In the genomic region with DNA sequence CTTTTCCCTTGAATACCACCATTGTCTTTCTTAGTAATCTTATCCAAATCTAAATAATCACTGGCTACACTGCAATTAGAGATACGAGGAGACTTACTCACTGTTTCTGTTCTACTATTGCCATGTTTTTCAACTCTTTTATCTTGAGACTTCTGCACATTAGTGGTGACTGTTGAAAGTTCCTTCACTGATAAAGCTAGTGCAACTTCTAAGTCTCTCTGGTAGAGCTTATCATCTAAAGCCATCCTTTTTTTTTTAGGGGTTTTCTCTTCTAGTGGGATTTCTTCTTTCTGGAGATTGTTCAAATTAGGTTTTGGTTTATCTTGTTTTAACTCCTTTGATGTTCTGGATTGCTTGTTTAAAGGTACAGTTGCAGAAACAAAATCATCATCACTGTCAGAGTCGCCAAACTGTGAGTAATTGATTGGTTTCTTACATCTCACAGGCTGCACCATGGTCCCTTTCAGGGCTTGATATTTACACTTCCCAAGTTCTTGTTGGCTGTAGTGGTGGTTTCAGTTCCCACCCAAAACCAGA, we compare ENCODE assay signal across 1 cellular context.
TF ChIP-seq lines count a peak whose summit lies in the region.

No MANE protein-coding gene starts in this region.

TF ChIP-seq in K562, 482 proteins besides CTCF, POLR2A, EP300 and RAD21 (continued from another document and continues in another):
- TF ChIP-seq, protein P1, sequence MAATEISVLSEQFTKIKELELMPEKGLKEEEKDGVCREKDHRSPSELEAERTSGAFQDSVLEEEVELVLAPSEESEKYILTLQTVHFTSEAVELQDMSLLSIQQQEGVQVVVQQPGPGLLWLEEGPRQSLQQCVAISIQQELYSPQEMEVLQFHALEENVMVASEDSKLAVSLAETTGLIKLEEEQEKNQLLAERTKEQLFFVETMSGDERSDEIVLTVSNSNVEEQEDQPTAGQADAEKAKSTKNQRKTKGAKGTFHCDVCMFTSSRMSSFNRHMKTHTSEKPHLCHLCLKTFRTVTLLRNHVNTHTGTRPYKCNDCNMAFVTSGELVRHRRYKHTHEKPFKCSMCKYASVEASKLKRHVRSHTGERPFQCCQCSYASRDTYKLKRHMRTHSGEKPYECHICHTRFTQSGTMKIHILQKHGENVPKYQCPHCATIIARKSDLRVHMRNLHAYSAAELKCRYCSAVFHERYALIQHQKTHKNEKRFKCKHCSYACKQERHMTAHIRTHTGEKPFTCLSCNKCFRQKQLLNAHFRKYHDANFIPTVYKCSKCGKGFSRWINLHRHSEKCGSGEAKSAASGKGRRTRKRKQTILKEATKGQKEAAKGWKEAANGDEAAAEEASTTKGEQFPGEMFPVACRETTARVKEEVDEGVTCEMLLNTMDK (IDR thresholded peaks at IDR 0.05; ENCODE audit: borderline replicate concordance, insufficient read depth, low read depth, low read length, poor library complexity, severe bottlenecking), result no peak
- TF ChIP-seq HDAC2 (IDR thresholded peaks at IDR 0.05) (peak; percentile 89), MAFG (tag; conservative IDR thresholded peaks at IDR 0.05) (0 out of 2 replicates have a peak, but pooled peaks have one; percentile 14), HCFC1 (IDR thresholded peaks at IDR 0.05; ENCODE audit: low read depth, low read length) (no peak), ZBTB1 (CRISPR knock-in tag; IDR thresholded peaks at IDR 0.05; ENCODE audit: borderline replicate concordance, low read depth) (no peak), HLTF (IDR thresholded peaks at IDR 0.05) (no peak), U2AF1 (optimal IDR thresholded peaks at IDR 0.05; ENCODE audit: low read depth, low read length) (no peak), CCAR2 (IDR thresholded peaks at IDR 0.05; ENCODE audit: low read depth, low read length) (no peak), CC2D1A (IDR thresholded peaks at IDR 0.05) (peak; percentile 67; the same call in 1 of the 2 replicates), CBX5 (IDR thresholded peaks at IDR 0.05; ENCODE audit: borderline replicate concordance, low read depth) (no peak), MBD2 (IDR thresholded peaks at IDR 0.05; ENCODE audit: borderline replicate concordance, low read depth) (0 out of 2 replicates have a peak, but pooled peaks have one; percentile 19)
- TF ChIP-seq, protein P2, sequence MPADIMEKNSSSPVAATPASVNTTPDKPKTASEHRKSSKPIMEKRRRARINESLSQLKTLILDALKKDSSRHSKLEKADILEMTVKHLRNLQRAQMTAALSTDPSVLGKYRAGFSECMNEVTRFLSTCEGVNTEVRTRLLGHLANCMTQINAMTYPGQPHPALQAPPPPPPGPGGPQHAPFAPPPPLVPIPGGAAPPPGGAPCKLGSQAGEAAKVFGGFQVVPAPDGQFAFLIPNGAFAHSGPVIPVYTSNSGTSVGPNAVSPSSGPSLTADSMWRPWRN (IDR thresholded peaks at IDR 0.05; ENCODE audit: low read depth), result peak; percentile 70
- TF ChIP-seq, protein P3, sequence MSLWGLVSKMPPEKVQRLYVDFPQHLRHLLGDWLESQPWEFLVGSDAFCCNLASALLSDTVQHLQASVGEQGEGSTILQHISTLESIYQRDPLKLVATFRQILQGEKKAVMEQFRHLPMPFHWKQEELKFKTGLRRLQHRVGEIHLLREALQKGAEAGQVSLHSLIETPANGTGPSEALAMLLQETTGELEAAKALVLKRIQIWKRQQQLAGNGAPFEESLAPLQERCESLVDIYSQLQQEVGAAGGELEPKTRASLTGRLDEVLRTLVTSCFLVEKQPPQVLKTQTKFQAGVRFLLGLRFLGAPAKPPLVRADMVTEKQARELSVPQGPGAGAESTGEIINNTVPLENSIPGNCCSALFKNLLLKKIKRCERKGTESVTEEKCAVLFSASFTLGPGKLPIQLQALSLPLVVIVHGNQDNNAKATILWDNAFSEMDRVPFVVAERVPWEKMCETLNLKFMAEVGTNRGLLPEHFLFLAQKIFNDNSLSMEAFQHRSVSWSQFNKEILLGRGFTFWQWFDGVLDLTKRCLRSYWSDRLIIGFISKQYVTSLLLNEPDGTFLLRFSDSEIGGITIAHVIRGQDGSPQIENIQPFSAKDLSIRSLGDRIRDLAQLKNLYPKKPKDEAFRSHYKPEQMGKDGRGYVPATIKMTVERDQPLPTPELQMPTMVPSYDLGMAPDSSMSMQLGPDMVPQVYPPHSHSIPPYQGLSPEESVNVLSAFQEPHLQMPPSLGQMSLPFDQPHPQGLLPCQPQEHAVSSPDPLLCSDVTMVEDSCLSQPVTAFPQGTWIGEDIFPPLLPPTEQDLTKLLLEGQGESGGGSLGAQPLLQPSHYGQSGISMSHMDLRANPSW (CRISPR knock-in tag; IDR thresholded peaks at IDR 0.05), result no peak
- TF ChIP-seq, protein P4, sequence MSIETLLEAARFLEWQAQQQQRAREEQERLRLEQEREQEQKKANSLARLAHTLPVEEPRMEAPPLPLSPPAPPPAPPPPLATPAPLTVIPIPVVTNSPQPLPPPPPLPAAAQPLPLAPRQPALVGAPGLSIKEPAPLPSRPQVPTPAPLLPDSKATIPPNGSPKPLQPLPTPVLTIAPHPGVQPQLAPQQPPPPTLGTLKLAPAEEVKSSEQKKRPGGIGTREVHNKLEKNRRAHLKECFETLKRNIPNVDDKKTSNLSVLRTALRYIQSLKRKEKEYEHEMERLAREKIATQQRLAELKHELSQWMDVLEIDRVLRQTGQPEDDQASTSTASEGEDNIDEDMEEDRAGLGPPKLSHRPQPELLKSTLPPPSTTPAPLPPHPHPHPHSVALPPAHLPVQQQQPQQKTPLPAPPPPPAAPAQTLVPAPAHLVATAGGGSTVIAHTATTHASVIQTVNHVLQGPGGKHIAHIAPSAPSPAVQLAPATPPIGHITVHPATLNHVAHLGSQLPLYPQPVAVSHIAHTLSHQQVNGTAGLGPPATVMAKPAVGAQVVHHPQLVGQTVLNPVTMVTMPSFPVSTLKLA (conservative IDR thresholded peaks at IDR 0.05), result peak in 1 of 2 experiments; percentile 40; a peak in 1 of 4 replicates
- TF ChIP-seq, protein P5, sequence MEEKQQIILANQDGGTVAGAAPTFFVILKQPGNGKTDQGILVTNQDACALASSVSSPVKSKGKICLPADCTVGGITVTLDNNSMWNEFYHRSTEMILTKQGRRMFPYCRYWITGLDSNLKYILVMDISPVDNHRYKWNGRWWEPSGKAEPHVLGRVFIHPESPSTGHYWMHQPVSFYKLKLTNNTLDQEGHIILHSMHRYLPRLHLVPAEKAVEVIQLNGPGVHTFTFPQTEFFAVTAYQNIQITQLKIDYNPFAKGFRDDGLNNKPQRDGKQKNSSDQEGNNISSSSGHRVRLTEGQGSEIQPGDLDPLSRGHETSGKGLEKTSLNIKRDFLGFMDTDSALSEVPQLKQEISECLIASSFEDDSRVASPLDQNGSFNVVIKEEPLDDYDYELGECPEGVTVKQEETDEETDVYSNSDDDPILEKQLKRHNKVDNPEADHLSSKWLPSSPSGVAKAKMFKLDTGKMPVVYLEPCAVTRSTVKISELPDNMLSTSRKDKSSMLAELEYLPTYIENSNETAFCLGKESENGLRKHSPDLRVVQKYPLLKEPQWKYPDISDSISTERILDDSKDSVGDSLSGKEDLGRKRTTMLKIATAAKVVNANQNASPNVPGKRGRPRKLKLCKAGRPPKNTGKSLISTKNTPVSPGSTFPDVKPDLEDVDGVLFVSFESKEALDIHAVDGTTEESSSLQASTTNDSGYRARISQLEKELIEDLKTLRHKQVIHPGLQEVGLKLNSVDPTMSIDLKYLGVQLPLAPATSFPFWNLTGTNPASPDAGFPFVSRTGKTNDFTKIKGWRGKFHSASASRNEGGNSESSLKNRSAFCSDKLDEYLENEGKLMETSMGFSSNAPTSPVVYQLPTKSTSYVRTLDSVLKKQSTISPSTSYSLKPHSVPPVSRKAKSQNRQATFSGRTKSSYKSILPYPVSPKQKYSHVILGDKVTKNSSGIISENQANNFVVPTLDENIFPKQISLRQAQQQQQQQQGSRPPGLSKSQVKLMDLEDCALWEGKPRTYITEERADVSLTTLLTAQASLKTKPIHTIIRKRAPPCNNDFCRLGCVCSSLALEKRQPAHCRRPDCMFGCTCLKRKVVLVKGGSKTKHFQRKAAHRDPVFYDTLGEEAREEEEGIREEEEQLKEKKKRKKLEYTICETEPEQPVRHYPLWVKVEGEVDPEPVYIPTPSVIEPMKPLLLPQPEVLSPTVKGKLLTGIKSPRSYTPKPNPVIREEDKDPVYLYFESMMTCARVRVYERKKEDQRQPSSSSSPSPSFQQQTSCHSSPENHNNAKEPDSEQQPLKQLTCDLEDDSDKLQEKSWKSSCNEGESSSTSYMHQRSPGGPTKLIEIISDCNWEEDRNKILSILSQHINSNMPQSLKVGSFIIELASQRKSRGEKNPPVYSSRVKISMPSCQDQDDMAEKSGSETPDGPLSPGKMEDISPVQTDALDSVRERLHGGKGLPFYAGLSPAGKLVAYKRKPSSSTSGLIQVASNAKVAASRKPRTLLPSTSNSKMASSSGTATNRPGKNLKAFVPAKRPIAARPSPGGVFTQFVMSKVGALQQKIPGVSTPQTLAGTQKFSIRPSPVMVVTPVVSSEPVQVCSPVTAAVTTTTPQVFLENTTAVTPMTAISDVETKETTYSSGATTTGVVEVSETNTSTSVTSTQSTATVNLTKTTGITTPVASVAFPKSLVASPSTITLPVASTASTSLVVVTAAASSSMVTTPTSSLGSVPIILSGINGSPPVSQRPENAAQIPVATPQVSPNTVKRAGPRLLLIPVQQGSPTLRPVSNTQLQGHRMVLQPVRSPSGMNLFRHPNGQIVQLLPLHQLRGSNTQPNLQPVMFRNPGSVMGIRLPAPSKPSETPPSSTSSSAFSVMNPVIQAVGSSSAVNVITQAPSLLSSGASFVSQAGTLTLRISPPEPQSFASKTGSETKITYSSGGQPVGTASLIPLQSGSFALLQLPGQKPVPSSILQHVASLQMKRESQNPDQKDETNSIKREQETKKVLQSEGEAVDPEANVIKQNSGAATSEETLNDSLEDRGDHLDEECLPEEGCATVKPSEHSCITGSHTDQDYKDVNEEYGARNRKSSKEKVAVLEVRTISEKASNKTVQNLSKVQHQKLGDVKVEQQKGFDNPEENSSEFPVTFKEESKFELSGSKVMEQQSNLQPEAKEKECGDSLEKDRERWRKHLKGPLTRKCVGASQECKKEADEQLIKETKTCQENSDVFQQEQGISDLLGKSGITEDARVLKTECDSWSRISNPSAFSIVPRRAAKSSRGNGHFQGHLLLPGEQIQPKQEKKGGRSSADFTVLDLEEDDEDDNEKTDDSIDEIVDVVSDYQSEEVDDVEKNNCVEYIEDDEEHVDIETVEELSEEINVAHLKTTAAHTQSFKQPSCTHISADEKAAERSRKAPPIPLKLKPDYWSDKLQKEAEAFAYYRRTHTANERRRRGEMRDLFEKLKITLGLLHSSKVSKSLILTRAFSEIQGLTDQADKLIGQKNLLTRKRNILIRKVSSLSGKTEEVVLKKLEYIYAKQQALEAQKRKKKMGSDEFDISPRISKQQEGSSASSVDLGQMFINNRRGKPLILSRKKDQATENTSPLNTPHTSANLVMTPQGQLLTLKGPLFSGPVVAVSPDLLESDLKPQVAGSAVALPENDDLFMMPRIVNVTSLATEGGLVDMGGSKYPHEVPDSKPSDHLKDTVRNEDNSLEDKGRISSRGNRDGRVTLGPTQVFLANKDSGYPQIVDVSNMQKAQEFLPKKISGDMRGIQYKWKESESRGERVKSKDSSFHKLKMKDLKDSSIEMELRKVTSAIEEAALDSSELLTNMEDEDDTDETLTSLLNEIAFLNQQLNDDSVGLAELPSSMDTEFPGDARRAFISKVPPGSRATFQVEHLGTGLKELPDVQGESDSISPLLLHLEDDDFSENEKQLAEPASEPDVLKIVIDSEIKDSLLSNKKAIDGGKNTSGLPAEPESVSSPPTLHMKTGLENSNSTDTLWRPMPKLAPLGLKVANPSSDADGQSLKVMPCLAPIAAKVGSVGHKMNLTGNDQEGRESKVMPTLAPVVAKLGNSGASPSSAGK (IDR thresholded peaks at IDR 0.05), result no peak
- TF ChIP-seq, protein P6, sequence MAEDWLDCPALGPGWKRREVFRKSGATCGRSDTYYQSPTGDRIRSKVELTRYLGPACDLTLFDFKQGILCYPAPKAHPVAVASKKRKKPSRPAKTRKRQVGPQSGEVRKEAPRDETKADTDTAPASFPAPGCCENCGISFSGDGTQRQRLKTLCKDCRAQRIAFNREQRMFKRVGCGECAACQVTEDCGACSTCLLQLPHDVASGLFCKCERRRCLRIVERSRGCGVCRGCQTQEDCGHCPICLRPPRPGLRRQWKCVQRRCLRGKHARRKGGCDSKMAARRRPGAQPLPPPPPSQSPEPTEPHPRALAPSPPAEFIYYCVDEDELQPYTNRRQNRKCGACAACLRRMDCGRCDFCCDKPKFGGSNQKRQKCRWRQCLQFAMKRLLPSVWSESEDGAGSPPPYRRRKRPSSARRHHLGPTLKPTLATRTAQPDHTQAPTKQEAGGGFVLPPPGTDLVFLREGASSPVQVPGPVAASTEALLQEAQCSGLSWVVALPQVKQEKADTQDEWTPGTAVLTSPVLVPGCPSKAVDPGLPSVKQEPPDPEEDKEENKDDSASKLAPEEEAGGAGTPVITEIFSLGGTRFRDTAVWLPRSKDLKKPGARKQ (CRISPR knock-in tag; IDR thresholded peaks at IDR 0.05), result no peak
